In the genomic region with DNA sequence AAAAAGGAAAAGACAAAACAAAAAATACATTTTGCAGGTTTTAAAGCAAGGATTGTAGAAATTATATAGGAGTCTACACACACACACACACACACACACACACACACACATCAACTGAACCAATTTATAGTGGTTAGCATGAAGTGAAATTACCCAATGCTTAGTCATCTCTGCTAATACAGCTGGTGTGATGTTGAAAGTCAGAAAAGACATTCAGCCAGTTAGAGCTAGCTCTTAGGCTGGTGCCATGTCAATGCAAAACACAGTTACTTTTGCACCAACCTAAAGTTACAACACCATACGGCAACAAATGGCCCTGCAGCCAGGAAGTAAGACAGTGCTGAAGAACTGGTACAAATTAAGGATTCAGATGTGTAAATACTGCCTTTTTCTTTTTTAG, we compare ENCODE assay signal across 1 cellular context.
TF ChIP-seq lines count a peak whose summit lies in the region.

No MANE protein-coding gene starts in this region.

TF ChIP-seq in HepG2, 621 proteins besides CTCF, POLR2A, EP300 and RAD21 (continued from another document):
- TF ChIP-seq, protein P1, sequence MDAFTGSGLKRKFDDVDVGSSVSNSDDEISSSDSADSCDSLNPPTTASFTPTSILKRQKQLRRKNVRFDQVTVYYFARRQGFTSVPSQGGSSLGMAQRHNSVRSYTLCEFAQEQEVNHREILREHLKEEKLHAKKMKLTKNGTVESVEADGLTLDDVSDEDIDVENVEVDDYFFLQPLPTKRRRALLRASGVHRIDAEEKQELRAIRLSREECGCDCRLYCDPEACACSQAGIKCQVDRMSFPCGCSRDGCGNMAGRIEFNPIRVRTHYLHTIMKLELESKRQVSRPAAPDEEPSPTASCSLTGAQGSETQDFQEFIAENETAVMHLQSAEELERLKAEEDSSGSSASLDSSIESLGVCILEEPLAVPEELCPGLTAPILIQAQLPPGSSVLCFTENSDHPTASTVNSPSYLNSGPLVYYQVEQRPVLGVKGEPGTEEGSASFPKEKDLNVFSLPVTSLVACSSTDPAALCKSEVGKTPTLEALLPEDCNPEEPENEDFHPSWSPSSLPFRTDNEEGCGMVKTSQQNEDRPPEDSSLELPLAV (CRISPR knock-in tag; conservative IDR thresholded peaks at IDR 0.05; ENCODE audit: low read depth) = no peak
- TF ChIP-seq TBX2 (CRISPR knock-in tag; IDR thresholded peaks at IDR 0.05; ENCODE audit: borderline replicate concordance) (no peak), PPARG (CRISPR knock-in tag; conservative IDR thresholded peaks at IDR 0.05) (no peak), ZNF691 (CRISPR knock-in tag; IDR thresholded peaks at IDR 0.05; ENCODE audit: borderline replicate concordance, low read depth) (no peak), GATAD1 (CRISPR knock-in tag; IDR thresholded peaks at IDR 0.05) (no peak), ZNF605 (CRISPR knock-in tag; IDR thresholded peaks at IDR 0.05) (no peak), NFRKB (IDR thresholded peaks at IDR 0.05) (no peak), ZFAT (CRISPR knock-in tag; conservative IDR thresholded peaks at IDR 0.05) (no peak), NFYC (CRISPR knock-in tag; IDR thresholded peaks at IDR 0.05) (no peak), ZNF580 (CRISPR knock-in tag; IDR thresholded peaks at IDR 0.05; ENCODE audit: borderline replicate concordance, low read depth) (no peak), XRCC5 (optimal IDR thresholded peaks at IDR 0.05; ENCODE audit: low read length) (no peak), ARNT (IDR thresholded peaks at IDR 0.05) (no peak), SMYD3 (CRISPR knock-in tag; IDR thresholded peaks at IDR 0.05) (no peak), GATAD2A (CRISPR knock-in tag; IDR thresholded peaks at IDR 0.05) (0 out of 2 replicates have a peak, but pooled peaks have one; percentile 31), SAP130 (CRISPR knock-in tag; IDR thresholded peaks at IDR 0.05; ENCODE audit: low read depth) (peak; percentile 70), MYPOP (CRISPR knock-in tag; IDR thresholded peaks at IDR 0.05) (no peak), ZBTB21 (CRISPR knock-in tag; IDR thresholded peaks at IDR 0.05) (no peak)
- TF ChIP-seq, protein P2, sequence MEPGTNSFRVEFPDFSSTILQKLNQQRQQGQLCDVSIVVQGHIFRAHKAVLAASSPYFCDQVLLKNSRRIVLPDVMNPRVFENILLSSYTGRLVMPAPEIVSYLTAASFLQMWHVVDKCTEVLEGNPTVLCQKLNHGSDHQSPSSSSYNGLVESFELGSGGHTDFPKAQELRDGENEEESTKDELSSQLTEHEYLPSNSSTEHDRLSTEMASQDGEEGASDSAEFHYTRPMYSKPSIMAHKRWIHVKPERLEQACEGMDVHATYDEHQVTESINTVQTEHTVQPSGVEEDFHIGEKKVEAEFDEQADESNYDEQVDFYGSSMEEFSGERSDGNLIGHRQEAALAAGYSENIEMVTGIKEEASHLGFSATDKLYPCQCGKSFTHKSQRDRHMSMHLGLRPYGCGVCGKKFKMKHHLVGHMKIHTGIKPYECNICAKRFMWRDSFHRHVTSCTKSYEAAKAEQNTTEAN (CRISPR knock-in tag; conservative IDR thresholded peaks at IDR 0.05) = no peak
- TF ChIP-seq, protein P3, sequence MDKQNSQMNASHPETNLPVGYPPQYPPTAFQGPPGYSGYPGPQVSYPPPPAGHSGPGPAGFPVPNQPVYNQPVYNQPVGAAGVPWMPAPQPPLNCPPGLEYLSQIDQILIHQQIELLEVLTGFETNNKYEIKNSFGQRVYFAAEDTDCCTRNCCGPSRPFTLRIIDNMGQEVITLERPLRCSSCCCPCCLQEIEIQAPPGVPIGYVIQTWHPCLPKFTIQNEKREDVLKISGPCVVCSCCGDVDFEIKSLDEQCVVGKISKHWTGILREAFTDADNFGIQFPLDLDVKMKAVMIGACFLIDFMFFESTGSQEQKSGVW (CRISPR knock-in tag; IDR thresholded peaks at IDR 0.05; ENCODE audit: borderline replicate concordance) = no peak
- TF ChIP-seq, protein P4, sequence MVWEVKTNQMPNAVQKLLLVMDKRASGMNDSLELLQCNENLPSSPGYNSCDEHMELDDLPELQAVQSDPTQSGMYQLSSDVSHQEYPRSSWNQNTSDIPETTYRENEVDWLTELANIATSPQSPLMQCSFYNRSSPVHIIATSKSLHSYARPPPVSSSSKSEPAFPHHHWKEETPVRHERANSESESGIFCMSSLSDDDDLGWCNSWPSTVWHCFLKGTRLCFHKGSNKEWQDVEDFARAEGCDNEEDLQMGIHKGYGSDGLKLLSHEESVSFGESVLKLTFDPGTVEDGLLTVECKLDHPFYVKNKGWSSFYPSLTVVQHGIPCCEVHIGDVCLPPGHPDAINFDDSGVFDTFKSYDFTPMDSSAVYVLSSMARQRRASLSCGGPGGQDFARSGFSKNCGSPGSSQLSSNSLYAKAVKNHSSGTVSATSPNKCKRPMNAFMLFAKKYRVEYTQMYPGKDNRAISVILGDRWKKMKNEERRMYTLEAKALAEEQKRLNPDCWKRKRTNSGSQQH (CRISPR knock-in tag; IDR thresholded peaks at IDR 0.05; ENCODE audit: low read depth) = no peak
